9 cellular contexts compared by ENCODE assay signal in genomic region chr10:110651044-110651958, GRCh38. TPM values are rescaled to one million over a fixed set of nuclear protein-coding genes. Genes with fewer than 3 reads are reported as not detected.
DNase-seq lines count a peak whose midpoint lies in the region; ATAC-seq and TF ChIP-seq lines count a peak whose summit lies in the region.
"Had no signal": no experiment of that assay in that cellular context is flagged by ENCODE, and none has a peak within 500 bp of the region (broad histone marks: within the 10 kb centered on the region; RNA-seq: fewer than 3 reads in every experiment).

No MANE protein-coding gene starts in this region.

- H3K27ac Mint-ChIP-seq in HFFc6: peak overlapping the region; percentile 76

- peak; percentile 87 for DNase-seq in HFFc6
- DNase-seq in left ventricle myocardium superior: peak; percentile 53
- no peak for DNase-seq in NCI-H1694 treated with DMSO at 0.1 percent for 48 hours (lab: John Stamatoyannopoulos, UW)
- no peak for DNase-seq in NCI-H1436 (lab: John Stamatoyannopoulos, UW)
- no peak for DNase-seq in stimulated activated CD4-positive, alpha-beta T cell treated with anti-CD3 and anti-CD28 coated beads, Interleukin-4, amount 100 ng/mL, for 4 hours
- no peak for DNase-seq in NCI-H1092 treated with DMSO at 0.1 percent for 48 hours (lab: John Stamatoyannopoulos, UW)

- intact Hi-C loops in left ventricle myocardium superior (cut with micrococcal nuclease): no loop called here

- no peaks in the 10 kb centered on the region for H3K36me3 Mint-ChIP-seq in HFFc6 (ENCODE audit: low read depth)

- peaks cover 49% of the 10 kb centered on the region for H3K4me1 Mint-ChIP-seq in HFFc6 (ENCODE audit: low read depth)

- peaks cover 24% of the 10 kb centered on the region for H3K27me3 Mint-ChIP-seq in HFFc6 (ENCODE audit: insufficient read depth)

- TF ChIP-seq CTCF in HFFc6 (IDR thresholded peaks at IDR 0.05): no peak; the same call in 1 of the 2 replicates

- ATAC-seq in GM18499 (IDR thresholded peaks at IDR 0.05; ENCODE audit: insufficient read depth, unreplicated experiment): peak; percentile 71
- peak; percentile 78 for ATAC-seq in left ventricle myocardium superior

- H3K4me3 Mint-ChIP-seq in HFFc6: peak overlapping the region; percentile 80
- H3K4me3 Mint-ChIP-seq: nephron had no signal

- H3K9me3 Mint-ChIP-seq in HFFc6: no peaks in the 10 kb centered on the region
- H3K9me3 Mint-ChIP-seq: nephron had no signal

TF ChIP-seq in PFSK-1, 5 proteins besides CTCF, POLR2A, EP300 and RAD21:
- peak; percentile 56 for TF ChIP-seq FOXP2 (optimal IDR thresholded peaks at IDR 0.05; ENCODE audit: borderline replicate concordance, extremely low read depth, extremely low read length, insufficient read depth)
- no peak for TF ChIP-seq POLR2AphosphoS5 (IDR thresholded peaks at IDR 0.05; ENCODE audit: low read depth, low read length)

RNA-seq across cellular contexts. Expression of gene RBM20, which starts 7.2 kb away (rescaled TPM):
- not detected for total RNA-seq in HFFc6 (2021; fragmentation: NEBNext Ultra II Directional; extraction: Animal tissue kit (Norgen Biotek cat#: 25700))
- 3.0 TPM for polyA plus RNA-seq in PFSK-1 (2012; ENCODE audit: insufficient read length, low read depth)
- total RNA-seq in left ventricle myocardium superior: 114 TPM

Comparison
In these comparisons a context has a peak if more than half of its experiments do, and no peak if none do; other contexts are left out.
1. DNase-seq: peak in HFFc6 (single experiment) and left ventricle myocardium superior (single experiment); none in NCI-H1694 treated with DMSO at 0.1 percent for 48 hours (single experiment), NCI-H1436 (single experiment), stimulated activated CD4-positive, alpha-beta T cell treated with anti-CD3 and anti-CD28 coated beads, Interleukin-4, amount 100 ng/mL, for 4 hours (0 of 2) and NCI-H1092 treated with DMSO at 0.1 percent for 48 hours (single experiment).
2. RNA of gene RBM20, which starts 7.2 kb away (total RNA-seq): 114 TPM in left ventricle myocardium superior (single experiment); not detected in HFFc6; every median in the first group is over 100 times any median in the second.